Comparison of ENCODE assay signal across 1 cellular context in genomic region chr1:248863011-248863881, GRCh38.
A peak's percentile ranks its signal among the peaks of the same experiment; 100 is the strongest.
TF ChIP-seq lines count a peak whose summit lies in the region.

No MANE protein-coding gene starts in this region.

TF ChIP-seq in HepG2, 621 proteins besides CTCF, POLR2A, EP300 and RAD21 (continued from another document and continues in another):
- TF ChIP-seq TFE3 (CRISPR knock-in tag; IDR thresholded peaks at IDR 0.05) (no peak), MATR3 (CRISPR knock-in tag; IDR thresholded peaks at IDR 0.05) (no peak), SRSF9 (IDR thresholded peaks at IDR 0.05; ENCODE audit: borderline replicate concordance, insufficient read depth, low read depth, low read length, poor library complexity, severe bottlenecking) (no peak), MYNN (CRISPR knock-in tag; IDR thresholded peaks at IDR 0.05; ENCODE audit: low read depth) (0 out of 2 replicates have a peak, but pooled peaks have one; percentile 24), ZNF207 (IDR thresholded peaks at IDR 0.05; ENCODE audit: borderline replicate concordance) (no peak), PITX1 (CRISPR knock-in tag; IDR thresholded peaks at IDR 0.05) (peak; percentile 71; the same call in 1 of the 2 replicates), NFE2 (CRISPR knock-in tag; IDR thresholded peaks at IDR 0.05) (no peak), ZNF800 (CRISPR knock-in tag; IDR thresholded peaks at IDR 0.05) (no peak), KDM5B (CRISPR knock-in tag; IDR thresholded peaks at IDR 0.05; ENCODE audit: borderline replicate concordance) (peak; percentile 59; the same call in 1 of the 2 replicates), ATF7-NPFF (CRISPR knock-in tag; IDR thresholded peaks at IDR 0.05; ENCODE audit: low read depth) (peak; percentile 31; the same call in 1 of the 2 replicates), RFXAP (CRISPR knock-in tag; IDR thresholded peaks at IDR 0.05; ENCODE audit: borderline replicate concordance) (no peak; the same call in 1 of the 2 replicates), ZBTB14 (CRISPR knock-in tag; IDR thresholded peaks at IDR 0.05) (no peak), ZNF292 (CRISPR knock-in tag; IDR thresholded peaks at IDR 0.05; ENCODE audit: borderline replicate concordance, low read depth) (peak; percentile 90), FOSL2 (CRISPR knock-in tag; IDR thresholded peaks at IDR 0.05) (no peak; the same call in 1 of the 2 replicates), CCAR2 (optimal IDR thresholded peaks at IDR 0.05; ENCODE audit: low read depth, low read length) (no peak), ZNF44 (CRISPR knock-in tag; IDR thresholded peaks at IDR 0.05) (peak; percentile 42; the same call in 1 of the 2 replicates), MIXL1 (CRISPR knock-in tag; IDR thresholded peaks at IDR 0.05) (no peak), PPARG (CRISPR knock-in tag; conservative IDR thresholded peaks at IDR 0.05) (peak; percentile 24; the same call in 1 of the 2 replicates), MXI1 (IDR thresholded peaks at IDR 0.05; ENCODE audit: borderline replicate concordance, low read depth, low read length) (no peak; the same call in 1 of the 3 replicates), ZNF430 (CRISPR knock-in tag; IDR thresholded peaks at IDR 0.05) (no peak), TOE1 (CRISPR knock-in tag; IDR thresholded peaks at IDR 0.05) (no peak), ZMAT3 (CRISPR knock-in tag; conservative IDR thresholded peaks at IDR 0.05) (0 out of 2 replicates have a peak, but pooled peaks have one; percentile 27), TRIM24 (CRISPR knock-in tag; IDR thresholded peaks at IDR 0.05) (no peak), CREM (IDR thresholded peaks at IDR 0.05) (no peak), CREM (CRISPR knock-in tag; IDR thresholded peaks at IDR 0.05) (no peak), U2AF2 (IDR thresholded peaks at IDR 0.05; ENCODE audit: low read depth, low read length) (no peak), KAT2B (IDR thresholded peaks at IDR 0.05; ENCODE audit: borderline replicate concordance, low read depth, low read length) (no peak), ZFP41 (CRISPR knock-in tag; IDR thresholded peaks at IDR 0.05; ENCODE audit: borderline replicate concordance) (peak; percentile 18; the same call in 1 of the 2 replicates), ZNF451 (CRISPR knock-in tag; IDR thresholded peaks at IDR 0.05) (peak; percentile 11; the same call in 1 of the 2 replicates), ZNF230 (CRISPR knock-in tag; IDR thresholded peaks at IDR 0.05) (no peak), CENPX (CRISPR knock-in tag; IDR thresholded peaks at IDR 0.05) (no peak), MTA1 (CRISPR knock-in tag; IDR thresholded peaks at IDR 0.05; ENCODE audit: borderline replicate concordance) (peak; percentile 77; the same call in 1 of the 2 replicates), MLLT10 (CRISPR knock-in tag; IDR thresholded peaks at IDR 0.05) (no peak), HMGXB4 (CRISPR knock-in tag; IDR thresholded peaks at IDR 0.05; ENCODE audit: borderline replicate concordance in 1 of 2, low read depth in 1 of 2) (peak; percentile 64 to 87; a peak in 3 of 4 replicates), ZNF234 (CRISPR knock-in tag; conservative IDR thresholded peaks at IDR 0.05) (no peak), ZFAT (CRISPR knock-in tag; conservative IDR thresholded peaks at IDR 0.05) (no peak), ZNF329 (CRISPR knock-in tag; IDR thresholded peaks at IDR 0.05; ENCODE audit: low read depth) (peak; percentile 59; the same call in 1 of the 2 replicates), RBM39 (IDR thresholded peaks at IDR 0.05; ENCODE audit: low read depth, low read length, poor library complexity, severe bottlenecking) (no peak), REL (CRISPR knock-in tag; conservative IDR thresholded peaks at IDR 0.05) (0 out of 2 replicates have a peak, but pooled peaks have one; percentile 43), FOXM1 (CRISPR knock-in tag; IDR thresholded peaks at IDR 0.05) (no peak), FOXC1 (CRISPR knock-in tag; IDR thresholded peaks at IDR 0.05; ENCODE audit: borderline replicate concordance) (peak; percentile 94), ZNF781 (CRISPR knock-in tag; IDR thresholded peaks at IDR 0.05; ENCODE audit: borderline replicate concordance, not compliant biosample characterization) (peak; percentile 82), RELA (CRISPR knock-in tag; IDR thresholded peaks at IDR 0.05) (peak; percentile 25; the same call in 1 of the 2 replicates), ZFP37 (CRISPR knock-in tag; IDR thresholded peaks at IDR 0.05; ENCODE audit: borderline replicate concordance) (no peak), ZNF567 (CRISPR knock-in tag; IDR thresholded peaks at IDR 0.05; ENCODE audit: borderline replicate concordance) (no peak), XBP1 (CRISPR knock-in tag; IDR thresholded peaks at IDR 0.05) (no peak), HMGA1 (CRISPR knock-in tag; conservative IDR thresholded peaks at IDR 0.05) (no peak), ZNF7 (CRISPR knock-in tag; IDR thresholded peaks at IDR 0.05) (no peak), RCOR2 (CRISPR knock-in tag; IDR thresholded peaks at IDR 0.05) (no peak), THAP11 (CRISPR knock-in tag; IDR thresholded peaks at IDR 0.05) (peak; percentile 15; the same call in 1 of the 2 replicates), ZNF20 (CRISPR knock-in tag; IDR thresholded peaks at IDR 0.05) (no peak), ISL2 (CRISPR knock-in tag; IDR thresholded peaks at IDR 0.05) (no peak), ZNF780A (CRISPR knock-in tag; IDR thresholded peaks at IDR 0.05) (no peak), SRSF1 (optimal IDR thresholded peaks at IDR 0.05; ENCODE audit: low read depth, low read length) (no peak), REXO4 (CRISPR knock-in tag; IDR thresholded peaks at IDR 0.05; ENCODE audit: borderline replicate concordance) (no peak), ZFP91 (CRISPR knock-in tag; IDR thresholded peaks at IDR 0.05; ENCODE audit: borderline replicate concordance) (peak; percentile 94), SP1 (IDR thresholded peaks at IDR 0.05) (no peak), SP1 (CRISPR knock-in tag; IDR thresholded peaks at IDR 0.05) (peak; percentile 62; the same call in 1 of the 2 replicates), ZNF326 (CRISPR knock-in tag; IDR thresholded peaks at IDR 0.05; ENCODE audit: borderline replicate concordance) (no peak)
- TF ChIP-seq, protein P1, sequence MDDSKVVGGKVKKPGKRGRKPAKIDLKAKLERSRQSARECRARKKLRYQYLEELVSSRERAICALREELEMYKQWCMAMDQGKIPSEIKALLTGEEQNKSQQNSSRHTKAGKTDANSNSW (CRISPR knock-in tag; IDR thresholded peaks at IDR 0.05; ENCODE audit: borderline replicate concordance) = no peak
- TF ChIP-seq, protein P2, sequence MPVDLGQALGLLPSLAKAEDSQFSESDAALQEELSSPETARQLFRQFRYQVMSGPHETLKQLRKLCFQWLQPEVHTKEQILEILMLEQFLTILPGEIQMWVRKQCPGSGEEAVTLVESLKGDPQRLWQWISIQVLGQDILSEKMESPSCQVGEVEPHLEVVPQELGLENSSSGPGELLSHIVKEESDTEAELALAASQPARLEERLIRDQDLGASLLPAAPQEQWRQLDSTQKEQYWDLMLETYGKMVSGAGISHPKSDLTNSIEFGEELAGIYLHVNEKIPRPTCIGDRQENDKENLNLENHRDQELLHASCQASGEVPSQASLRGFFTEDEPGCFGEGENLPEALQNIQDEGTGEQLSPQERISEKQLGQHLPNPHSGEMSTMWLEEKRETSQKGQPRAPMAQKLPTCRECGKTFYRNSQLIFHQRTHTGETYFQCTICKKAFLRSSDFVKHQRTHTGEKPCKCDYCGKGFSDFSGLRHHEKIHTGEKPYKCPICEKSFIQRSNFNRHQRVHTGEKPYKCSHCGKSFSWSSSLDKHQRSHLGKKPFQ (CRISPR knock-in tag; IDR thresholded peaks at IDR 0.05; ENCODE audit: insufficient replicate concordance) = no peak
- TF ChIP-seq, protein P3, sequence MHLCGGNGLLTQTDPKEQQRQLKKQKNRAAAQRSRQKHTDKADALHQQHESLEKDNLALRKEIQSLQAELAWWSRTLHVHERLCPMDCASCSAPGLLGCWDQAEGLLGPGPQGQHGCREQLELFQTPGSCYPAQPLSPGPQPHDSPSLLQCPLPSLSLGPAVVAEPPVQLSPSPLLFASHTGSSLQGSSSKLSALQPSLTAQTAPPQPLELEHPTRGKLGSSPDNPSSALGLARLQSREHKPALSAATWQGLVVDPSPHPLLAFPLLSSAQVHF (CRISPR knock-in tag; IDR thresholded peaks at IDR 0.05) = 0 out of 2 replicates have a peak, but pooled peaks have one; percentile 24
- TF ChIP-seq, protein P4, sequence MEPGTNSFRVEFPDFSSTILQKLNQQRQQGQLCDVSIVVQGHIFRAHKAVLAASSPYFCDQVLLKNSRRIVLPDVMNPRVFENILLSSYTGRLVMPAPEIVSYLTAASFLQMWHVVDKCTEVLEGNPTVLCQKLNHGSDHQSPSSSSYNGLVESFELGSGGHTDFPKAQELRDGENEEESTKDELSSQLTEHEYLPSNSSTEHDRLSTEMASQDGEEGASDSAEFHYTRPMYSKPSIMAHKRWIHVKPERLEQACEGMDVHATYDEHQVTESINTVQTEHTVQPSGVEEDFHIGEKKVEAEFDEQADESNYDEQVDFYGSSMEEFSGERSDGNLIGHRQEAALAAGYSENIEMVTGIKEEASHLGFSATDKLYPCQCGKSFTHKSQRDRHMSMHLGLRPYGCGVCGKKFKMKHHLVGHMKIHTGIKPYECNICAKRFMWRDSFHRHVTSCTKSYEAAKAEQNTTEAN (CRISPR knock-in tag; conservative IDR thresholded peaks at IDR 0.05) = no peak
- TF ChIP-seq, protein P5, sequence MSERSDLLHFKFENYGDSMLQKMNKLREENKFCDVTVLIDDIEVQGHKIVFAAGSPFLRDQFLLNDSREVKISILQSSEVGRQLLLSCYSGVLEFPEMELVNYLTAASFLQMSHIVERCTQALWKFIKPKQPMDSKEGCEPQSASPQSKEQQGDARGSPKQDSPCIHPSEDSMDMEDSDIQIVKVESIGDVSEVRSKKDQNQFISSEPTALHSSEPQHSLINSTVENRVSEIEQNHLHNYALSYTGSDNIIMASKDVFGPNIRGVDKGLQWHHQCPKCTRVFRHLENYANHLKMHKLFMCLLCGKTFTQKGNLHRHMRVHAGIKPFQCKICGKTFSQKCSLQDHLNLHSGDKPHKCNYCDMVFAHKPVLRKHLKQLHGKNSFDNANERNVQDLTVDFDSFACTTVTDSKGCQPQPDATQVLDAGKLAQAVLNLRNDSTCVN (CRISPR knock-in tag; IDR thresholded peaks at IDR 0.05; ENCODE audit: borderline replicate concordance) = no peak
